Comparison of ENCODE assay signal across 16 cellular contexts in the genomic region with DNA sequence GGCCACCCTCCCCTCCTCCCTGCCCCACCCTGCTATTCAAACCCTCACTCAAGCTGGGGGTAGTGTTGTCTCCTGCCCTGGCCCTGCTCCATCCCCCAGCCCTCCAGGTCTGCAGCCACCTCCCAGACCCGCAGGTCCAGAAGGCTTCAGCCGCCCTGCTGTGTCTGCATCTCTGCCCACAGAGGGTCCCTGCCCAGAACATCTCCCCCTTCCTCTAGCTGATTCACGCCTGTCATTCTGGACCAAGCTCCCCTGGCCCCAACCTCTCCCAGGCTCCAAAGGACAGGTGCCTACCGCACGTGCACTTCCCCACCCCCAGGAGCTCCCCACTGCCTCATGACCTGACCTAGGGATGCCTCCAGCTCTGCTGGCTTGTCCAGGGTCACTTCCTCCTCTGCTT. TPM values are rescaled to one million over a fixed set of nuclear protein-coding genes. Genes with fewer than 3 reads are reported as not detected.
"Had no signal": no experiment of that assay in that cellular context is flagged by ENCODE, and none has a peak within 500 bp of the region (broad histone marks: within the 10 kb centered on the region; RNA-seq: fewer than 3 reads in every experiment).

No MANE protein-coding gene starts in this region.

- H3K27ac Mint-ChIP-seq: activated CD8-positive, alpha-beta T cell treated with anti-CD3 and anti-CD28 coated beads, Interleukin-2, amount 10 ng/mL, durations not matched to agents 7 days and 5 days; activated naive CD4-positive, alpha-beta T cell treated with anti-CD3 and anti-CD28 coated beads for 36 hours; activated T-helper 1 cell treated with anti-CD3 and anti-CD28 coated beads, Interleukin-12 subunit alpha, Interleukin-12 subunit beta, Interleukin-2, Interleukin-4 antibody, amounts not matched to agents 30 ng/mL and 10 ng/mL and 1 ng/mL, durations not matched to agents 14 hours and 24 hours and 36 hours; dendritic cell treated with granulocyte-macrophage colony-stimulating factor and Interleukin-4, amounts not matched to agents 40 ng/mL and 50 ng/mL, for 4 days; stimulated activated naive CD8-positive, alpha-beta T cell treated with anti-CD3 and anti-CD28 coated beads, Interleukin-15, Interleukin-2, amounts not matched to agents 100 ng/mL and 50 ng/mL, for 24 hours; WTC11 had no signal

- H2AFZ ChIP-seq: hepatocyte had no signal

- H3K36me3 ChIP-seq: adrenal gland, right atrium auricular region, upper lobe of right lung had no signal

- ATAC-seq: WTC11 had no signal

- H3K36me3 Mint-ChIP-seq: WTC11 had no signal

- H3K9me3 ChIP-seq: adrenal gland, right atrium auricular region, testis, upper lobe of right lung had no signal

- H3K27me3 ChIP-seq: testis had no signal

- H3K4me3 ChIP-seq: adrenal gland, hepatocyte, right atrium auricular region, testis, upper lobe of right lung had no signal

- DNase-seq: activated naive CD4-positive, alpha-beta T cell treated with anti-CD3 and anti-CD28 coated beads for 36 hours; adrenal gland; kidney glomerular epithelial cell; testis had no signal

- H3K4me1 ChIP-seq: adrenal gland had no signal

- H3K9me3 Mint-ChIP-seq: activated naive CD4-positive, alpha-beta T cell treated with anti-CD3 and anti-CD28 coated beads for 36 hours; activated T-helper 1 cell treated with anti-CD3 and anti-CD28 coated beads, Interleukin-12 subunit alpha, Interleukin-12 subunit beta, Interleukin-2, Interleukin-4 antibody, amounts not matched to agents 30 ng/mL and 10 ng/mL and 1 ng/mL, durations not matched to agents 14 hours and 24 hours and 36 hours; central memory CD8-positive, alpha-beta T cell; dendritic cell treated with granulocyte-macrophage colony-stimulating factor and Interleukin-4, amounts not matched to agents 40 ng/mL and 50 ng/mL, for 4 days; neural crest cell; stimulated activated naive CD8-positive, alpha-beta T cell treated with anti-CD3 and anti-CD28 coated beads, Interleukin-15, Interleukin-2, amounts not matched to agents 100 ng/mL and 50 ng/mL, for 24 hours; WTC11 had no signal

- H3K4me3 Mint-ChIP-seq: activated CD8-positive, alpha-beta T cell treated with anti-CD3 and anti-CD28 coated beads, Interleukin-2, amount 10 ng/mL, durations not matched to agents 7 days and 5 days; activated naive CD4-positive, alpha-beta T cell treated with anti-CD3 and anti-CD28 coated beads for 36 hours; activated T-helper 1 cell treated with anti-CD3 and anti-CD28 coated beads, Interleukin-12 subunit alpha, Interleukin-12 subunit beta, Interleukin-2, Interleukin-4 antibody, amounts not matched to agents 30 ng/mL and 10 ng/mL and 1 ng/mL, durations not matched to agents 14 hours and 24 hours and 36 hours; dendritic cell treated with granulocyte-macrophage colony-stimulating factor and Interleukin-4, amounts not matched to agents 40 ng/mL and 50 ng/mL, for 4 days; stimulated activated naive CD8-positive, alpha-beta T cell treated with anti-CD3 and anti-CD28 coated beads, Interleukin-15, Interleukin-2, amounts not matched to agents 100 ng/mL and 50 ng/mL, for 24 hours had no signal

- H3K4me2 ChIP-seq: hepatocyte had no signal

- H3K27ac ChIP-seq: adrenal gland, hepatocyte, right atrium auricular region, testis, upper lobe of right lung had no signal

RNA-seq across cellular contexts. Expression of gene SHISAL1, which starts 16.0 kb away (rescaled TPM):
- total RNA-seq: activated CD8-positive, alpha-beta T cell treated with anti-CD3 and anti-CD28 coated beads, Interleukin-2, amount 10 ng/mL, durations not matched to agents 7 days and 5 days; activated naive CD4-positive, alpha-beta T cell treated with anti-CD3 and anti-CD28 coated beads for 36 hours; activated T-helper 1 cell treated with anti-CD3 and anti-CD28 coated beads, Interleukin-12 subunit alpha, Interleukin-12 subunit beta, Interleukin-2, Interleukin-4 antibody, amounts not matched to agents 30 ng/mL and 10 ng/mL and 1 ng/mL, durations not matched to agents 14 hours and 24 hours and 36 hours; epithelial cell of proximal tubule; T-helper 1 cell treated with Interleukin-12 subunit alpha and Interleukin-12 subunit beta and Interleukin-4 antibody, amounts not matched to agents 30 ng/mL and 1 ng/mL, for 36 hours had no signal
